ENCODE assay signal across 1 cellular context in the genomic region with DNA sequence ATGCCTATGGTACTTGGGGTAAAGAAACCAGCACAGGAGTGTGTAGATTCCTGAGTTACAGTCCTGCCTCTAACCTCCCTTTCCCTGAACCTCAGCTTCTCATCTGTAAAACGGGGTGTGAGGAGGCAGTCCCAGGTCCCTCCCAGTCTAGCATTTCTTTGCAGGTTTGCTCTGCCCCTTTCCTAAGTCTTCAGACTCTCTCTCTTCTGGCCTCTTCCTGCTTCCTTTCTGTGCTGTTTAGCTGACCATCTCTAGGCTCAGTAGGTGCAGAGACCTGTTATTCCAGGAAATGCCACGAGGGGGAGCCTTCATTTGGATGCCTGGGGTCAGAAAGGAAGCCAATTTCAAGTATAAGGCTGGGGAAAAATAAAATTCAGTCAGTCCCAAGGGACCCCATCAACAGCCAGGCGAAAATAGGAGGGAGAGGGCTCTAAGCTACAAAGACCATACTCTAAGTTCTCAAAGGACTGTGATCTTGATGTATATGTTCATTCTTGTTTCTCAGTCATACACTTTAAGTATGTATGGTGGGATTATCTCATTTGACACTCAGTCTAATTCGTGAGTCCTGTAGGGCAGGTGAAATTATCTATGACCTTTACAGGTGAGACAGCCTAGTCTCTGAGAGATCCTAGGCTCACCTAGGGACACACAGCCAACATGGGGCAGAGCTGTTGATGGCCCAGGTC.
A peak's percentile ranks its signal among the peaks of the same experiment; 100 is the strongest.
TF ChIP-seq lines count a peak whose summit lies in the region.

No MANE protein-coding gene starts in this region.

TF ChIP-seq in HepG2, 621 proteins besides CTCF, POLR2A, EP300 and RAD21 (continued from another document):
- TF ChIP-seq FOXA1 (IDR thresholded peaks at IDR 0.05) (no peak), FOXA1 (CRISPR knock-in tag; IDR thresholded peaks at IDR 0.05) (no peak), ZSCAN29 (CRISPR knock-in tag; conservative IDR thresholded peaks at IDR 0.05) (0 out of 2 replicates have a peak, but pooled peaks have one; percentile 36), ELF3 (CRISPR knock-in tag; IDR thresholded peaks at IDR 0.05) (peak; percentile 41; the same call in 1 of the 2 replicates), ELF1 (CRISPR knock-in tag; IDR thresholded peaks at IDR 0.05) (peak; percentile 49; the same call in 1 of the 2 replicates), TOE1 (CRISPR knock-in tag; IDR thresholded peaks at IDR 0.05) (no peak), ZNF34 (CRISPR knock-in tag; IDR thresholded peaks at IDR 0.05; ENCODE audit: borderline replicate concordance) (0 out of 2 replicates have a peak, but pooled peaks have one; percentile 55), PLRG1 (conservative IDR thresholded peaks at IDR 0.05) (no peak), ZNF839 (CRISPR knock-in tag; IDR thresholded peaks at IDR 0.05; ENCODE audit: borderline replicate concordance) (no peak), XRCC5 (optimal IDR thresholded peaks at IDR 0.05; ENCODE audit: low read length) (peak; percentile 84), ZNF432 (CRISPR knock-in tag; IDR thresholded peaks at IDR 0.05; ENCODE audit: borderline replicate concordance) (no peak), ZNF556 (CRISPR knock-in tag; IDR thresholded peaks at IDR 0.05; ENCODE audit: borderline replicate concordance) (0 out of 2 replicates have a peak, but pooled peaks have one; percentile 23), PAX8 (CRISPR knock-in tag; IDR thresholded peaks at IDR 0.05; ENCODE audit: borderline replicate concordance) (no peak), GZF1 (CRISPR knock-in tag; IDR thresholded peaks at IDR 0.05) (peak; percentile 92), NR2F6 (IDR thresholded peaks at IDR 0.05) (no peak), NR2F6 (CRISPR knock-in tag; IDR thresholded peaks at IDR 0.05) (0 out of 2 replicates have a peak, but pooled peaks have one; percentile 22), PHF5A (CRISPR knock-in tag; IDR thresholded peaks at IDR 0.05; ENCODE audit: low read depth, unreplicated experiment) (no peak), REXO4 (CRISPR knock-in tag; IDR thresholded peaks at IDR 0.05; ENCODE audit: borderline replicate concordance) (no peak), NR2C2 (CRISPR knock-in tag; IDR thresholded peaks at IDR 0.05; ENCODE audit: borderline replicate concordance) (0 out of 2 replicates have a peak, but pooled peaks have one; percentile 20), STAG1 (CRISPR knock-in tag; IDR thresholded peaks at IDR 0.05) (peak; percentile 84), SCMH1 (CRISPR knock-in tag; IDR thresholded peaks at IDR 0.05; ENCODE audit: borderline replicate concordance) (no peak), ZNF772 (CRISPR knock-in tag; IDR thresholded peaks at IDR 0.05) (0 out of 2 replicates have a peak, but pooled peaks have one; percentile 45), MAFG (CRISPR knock-in tag; IDR thresholded peaks at IDR 0.05) (no peak), LCORL (IDR thresholded peaks at IDR 0.05) (no peak), LCORL (CRISPR knock-in tag; IDR thresholded peaks at IDR 0.05) (0 out of 2 replicates have a peak, but pooled peaks have one; percentile 18), ZKSCAN8 (CRISPR knock-in tag; IDR thresholded peaks at IDR 0.05; ENCODE audit: borderline replicate concordance) (no peak), TEAD3 (CRISPR knock-in tag; optimal IDR thresholded peaks at IDR 0.05; ENCODE audit: borderline replicate concordance) (peak; percentile 49), CCDC6 (CRISPR knock-in tag; IDR thresholded peaks at IDR 0.05) (0 out of 2 replicates have a peak, but pooled peaks have one; percentile 26), SMARCC2 (IDR thresholded peaks at IDR 0.05) (no peak), ZNF775 (CRISPR knock-in tag; IDR thresholded peaks at IDR 0.05; ENCODE audit: borderline replicate concordance) (no peak), ZNF501 (CRISPR knock-in tag; IDR thresholded peaks at IDR 0.05) (0 out of 2 replicates have a peak, but pooled peaks have one; percentile 27)
- TF ChIP-seq, protein P1, sequence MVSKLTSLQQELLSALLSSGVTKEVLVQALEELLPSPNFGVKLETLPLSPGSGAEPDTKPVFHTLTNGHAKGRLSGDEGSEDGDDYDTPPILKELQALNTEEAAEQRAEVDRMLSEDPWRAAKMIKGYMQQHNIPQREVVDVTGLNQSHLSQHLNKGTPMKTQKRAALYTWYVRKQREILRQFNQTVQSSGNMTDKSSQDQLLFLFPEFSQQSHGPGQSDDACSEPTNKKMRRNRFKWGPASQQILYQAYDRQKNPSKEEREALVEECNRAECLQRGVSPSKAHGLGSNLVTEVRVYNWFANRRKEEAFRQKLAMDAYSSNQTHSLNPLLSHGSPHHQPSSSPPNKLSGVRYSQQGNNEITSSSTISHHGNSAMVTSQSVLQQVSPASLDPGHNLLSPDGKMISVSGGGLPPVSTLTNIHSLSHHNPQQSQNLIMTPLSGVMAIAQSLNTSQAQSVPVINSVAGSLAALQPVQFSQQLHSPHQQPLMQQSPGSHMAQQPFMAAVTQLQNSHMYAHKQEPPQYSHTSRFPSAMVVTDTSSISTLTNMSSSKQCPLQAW (CRISPR knock-in tag; IDR thresholded peaks at IDR 0.05), result 0 out of 2 replicates have a peak, but pooled peaks have one; percentile 28
- TF ChIP-seq, protein P2, sequence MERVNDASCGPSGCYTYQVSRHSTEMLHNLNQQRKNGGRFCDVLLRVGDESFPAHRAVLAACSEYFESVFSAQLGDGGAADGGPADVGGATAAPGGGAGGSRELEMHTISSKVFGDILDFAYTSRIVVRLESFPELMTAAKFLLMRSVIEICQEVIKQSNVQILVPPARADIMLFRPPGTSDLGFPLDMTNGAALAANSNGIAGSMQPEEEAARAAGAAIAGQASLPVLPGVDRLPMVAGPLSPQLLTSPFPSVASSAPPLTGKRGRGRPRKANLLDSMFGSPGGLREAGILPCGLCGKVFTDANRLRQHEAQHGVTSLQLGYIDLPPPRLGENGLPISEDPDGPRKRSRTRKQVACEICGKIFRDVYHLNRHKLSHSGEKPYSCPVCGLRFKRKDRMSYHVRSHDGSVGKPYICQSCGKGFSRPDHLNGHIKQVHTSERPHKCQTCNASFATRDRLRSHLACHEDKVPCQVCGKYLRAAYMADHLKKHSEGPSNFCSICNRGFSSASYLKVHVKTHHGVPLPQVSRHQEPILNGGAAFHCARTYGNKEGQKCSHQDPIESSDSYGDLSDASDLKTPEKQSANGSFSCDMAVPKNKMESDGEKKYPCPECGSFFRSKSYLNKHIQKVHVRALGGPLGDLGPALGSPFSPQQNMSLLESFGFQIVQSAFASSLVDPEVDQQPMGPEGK (CRISPR knock-in tag; IDR thresholded peaks at IDR 0.05), result peak; percentile 22; the same call in 1 of the 2 replicates
- TF ChIP-seq, protein P3, sequence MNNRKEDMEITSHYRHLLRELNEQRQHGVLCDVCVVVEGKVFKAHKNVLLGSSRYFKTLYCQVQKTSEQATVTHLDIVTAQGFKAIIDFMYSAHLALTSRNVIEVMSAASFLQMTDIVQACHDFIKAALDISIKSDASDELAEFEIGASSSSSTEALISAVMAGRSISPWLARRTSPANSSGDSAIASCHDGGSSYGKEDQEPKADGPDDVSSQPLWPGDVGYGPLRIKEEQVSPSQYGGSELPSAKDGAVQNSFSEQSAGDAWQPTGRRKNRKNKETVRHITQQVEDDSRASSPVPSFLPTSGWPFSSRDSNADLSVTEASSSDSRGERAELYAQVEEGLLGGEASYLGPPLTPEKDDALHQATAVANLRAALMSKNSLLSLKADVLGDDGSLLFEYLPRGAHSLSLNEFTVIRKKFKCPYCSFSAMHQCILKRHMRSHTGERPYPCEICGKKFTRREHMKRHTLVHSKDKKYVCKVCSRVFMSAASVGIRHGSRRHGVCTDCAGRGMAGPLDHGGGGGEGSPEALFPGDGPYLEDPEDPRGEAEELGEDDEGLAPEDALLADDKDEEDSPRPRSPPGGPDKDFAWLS (CRISPR knock-in tag; IDR thresholded peaks at IDR 0.05; ENCODE audit: borderline replicate concordance), result no peak
- TF ChIP-seq, protein P4, sequence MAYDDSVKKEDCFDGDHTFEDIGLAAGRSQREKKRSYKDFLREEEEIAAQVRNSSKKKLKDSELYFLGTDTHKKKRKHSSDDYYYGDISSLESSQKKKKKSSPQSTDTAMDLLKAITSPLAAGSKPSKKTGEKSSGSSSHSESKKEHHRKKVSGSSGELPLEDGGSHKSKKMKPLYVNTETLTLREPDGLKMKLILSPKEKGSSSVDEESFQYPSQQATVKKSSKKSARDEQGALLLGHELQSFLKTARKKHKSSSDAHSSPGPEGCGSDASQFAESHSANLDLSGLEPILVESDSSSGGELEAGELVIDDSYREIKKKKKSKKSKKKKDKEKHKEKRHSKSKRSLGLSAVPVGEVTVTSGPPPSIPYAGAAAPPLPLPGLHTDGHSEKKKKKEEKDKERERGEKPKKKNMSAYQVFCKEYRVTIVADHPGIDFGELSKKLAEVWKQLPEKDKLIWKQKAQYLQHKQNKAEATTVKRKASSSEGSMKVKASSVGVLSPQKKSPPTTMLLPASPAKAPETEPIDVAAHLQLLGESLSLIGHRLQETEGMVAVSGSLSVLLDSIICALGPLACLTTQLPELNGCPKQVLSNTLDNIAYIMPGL (CRISPR knock-in tag; IDR thresholded peaks at IDR 0.05; ENCODE audit: borderline replicate concordance in 1 of 2, low read depth in 1 of 2), result peak in 1 of 2 experiments; percentile 33; a peak in 1 of 4 replicates
- TF ChIP-seq, protein P5, sequence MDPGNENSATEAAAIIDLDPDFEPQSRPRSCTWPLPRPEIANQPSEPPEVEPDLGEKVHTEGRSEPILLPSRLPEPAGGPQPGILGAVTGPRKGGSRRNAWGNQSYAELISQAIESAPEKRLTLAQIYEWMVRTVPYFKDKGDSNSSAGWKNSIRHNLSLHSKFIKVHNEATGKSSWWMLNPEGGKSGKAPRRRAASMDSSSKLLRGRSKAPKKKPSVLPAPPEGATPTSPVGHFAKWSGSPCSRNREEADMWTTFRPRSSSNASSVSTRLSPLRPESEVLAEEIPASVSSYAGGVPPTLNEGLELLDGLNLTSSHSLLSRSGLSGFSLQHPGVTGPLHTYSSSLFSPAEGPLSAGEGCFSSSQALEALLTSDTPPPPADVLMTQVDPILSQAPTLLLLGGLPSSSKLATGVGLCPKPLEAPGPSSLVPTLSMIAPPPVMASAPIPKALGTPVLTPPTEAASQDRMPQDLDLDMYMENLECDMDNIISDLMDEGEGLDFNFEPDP (CRISPR knock-in tag; conservative IDR thresholded peaks at IDR 0.05), result 0 out of 2 replicates have a peak, but pooled peaks have one; percentile 78
- TF ChIP-seq, protein P6, sequence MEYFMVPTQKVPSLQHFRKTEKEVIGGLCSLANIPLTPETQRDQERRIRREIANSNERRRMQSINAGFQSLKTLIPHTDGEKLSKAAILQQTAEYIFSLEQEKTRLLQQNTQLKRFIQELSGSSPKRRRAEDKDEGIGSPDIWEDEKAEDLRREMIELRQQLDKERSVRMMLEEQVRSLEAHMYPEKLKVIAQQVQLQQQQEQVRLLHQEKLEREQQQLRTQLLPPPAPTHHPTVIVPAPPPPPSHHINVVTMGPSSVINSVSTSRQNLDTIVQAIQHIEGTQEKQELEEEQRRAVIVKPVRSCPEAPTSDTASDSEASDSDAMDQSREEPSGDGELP (IDR thresholded peaks at IDR 0.05; ENCODE audit: borderline replicate concordance, low read depth), result no peak
